Comparison of ENCODE assay signal across 1 cellular context in the genomic region with DNA sequence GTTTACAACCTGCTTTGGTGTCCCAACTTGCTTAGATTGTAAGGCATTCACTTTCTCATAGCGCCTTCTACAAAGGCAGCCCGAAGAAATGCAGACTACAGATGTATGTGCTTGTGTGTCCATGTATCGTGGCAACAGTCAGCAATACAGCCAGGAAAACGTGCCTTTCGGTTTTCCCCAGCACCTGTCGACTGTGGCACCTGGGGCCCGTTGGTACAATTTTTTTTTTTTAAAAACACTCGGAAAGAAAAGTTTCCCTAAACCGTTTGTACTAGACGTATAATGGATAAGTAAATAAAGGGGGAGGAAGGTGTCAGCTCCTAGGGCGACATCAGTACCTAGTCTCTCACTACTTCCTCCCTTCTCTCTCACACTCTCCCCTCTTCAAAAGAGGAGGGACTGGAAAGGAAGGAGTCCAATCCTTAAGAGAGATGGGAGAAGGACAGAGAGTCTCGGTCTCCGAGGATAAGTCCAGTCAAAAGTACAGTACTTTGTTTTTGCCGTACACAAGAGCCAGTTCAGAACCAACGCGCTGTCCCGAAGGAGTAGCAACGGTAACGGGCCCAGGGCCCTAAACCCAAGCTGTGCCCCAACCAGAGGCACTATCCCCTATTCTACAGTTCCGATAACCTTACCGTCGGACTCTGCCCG.
TF ChIP-seq lines count a peak whose summit lies in the region.

No MANE protein-coding gene starts in this region.

TF ChIP-seq in K562, 482 proteins besides CTCF, POLR2A, EP300 and RAD21 (continued from another document):
- TF ChIP-seq RCOR1 (IDR thresholded peaks at IDR 0.05; ENCODE audit: borderline replicate concordance in 1 of 2, low read depth in 2 of 2, low read length in 2 of 2): no peak
- no peak for TF ChIP-seq ZNF239 (CRISPR knock-in tag; IDR thresholded peaks at IDR 0.05)
- no peak for TF ChIP-seq ZNF23 (CRISPR knock-in tag; IDR thresholded peaks at IDR 0.05)
- no peak for TF ChIP-seq SMARCC2 (IDR thresholded peaks at IDR 0.05; ENCODE audit: low read depth)
- no peak for TF ChIP-seq ZNF589 (CRISPR knock-in tag; IDR thresholded peaks at IDR 0.05; ENCODE audit: low read depth)
- peak; percentile 61 for TF ChIP-seq TBP (optimal IDR thresholded peaks at IDR 0.05; ENCODE audit: low read depth, low read length)
- TF ChIP-seq KAT7 (CRISPR knock-in tag; IDR thresholded peaks at IDR 0.05; ENCODE audit: borderline replicate concordance): 0 out of 2 replicates have a peak, but pooled peaks have one; percentile 55
- no peak for TF ChIP-seq ZNF717 (CRISPR knock-in tag; IDR thresholded peaks at IDR 0.05)
- no peak for TF ChIP-seq NCOA6 (IDR thresholded peaks at IDR 0.05)
